In the genomic region with DNA sequence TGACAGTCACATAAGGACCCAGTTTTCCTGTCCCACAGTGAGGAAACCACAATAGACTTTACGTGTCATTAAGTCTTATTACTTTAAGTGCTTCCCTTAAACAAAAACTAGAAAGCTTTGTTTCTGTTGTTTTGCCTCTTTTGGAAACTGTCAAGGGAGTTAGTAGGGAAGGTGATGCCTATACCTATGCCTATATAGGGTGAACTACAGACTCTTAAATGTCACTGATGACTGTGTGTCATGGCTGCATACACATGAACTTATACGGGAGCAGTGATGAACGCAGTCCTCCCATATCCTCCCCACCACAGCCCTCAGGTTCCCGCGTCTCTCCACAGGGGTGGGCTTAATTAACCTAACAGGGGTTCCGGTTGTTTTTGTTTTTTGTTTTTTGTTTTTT, we compare ENCODE assay signal across 19 cellular contexts.
A peak's percentile ranks its signal among the peaks of the same experiment; 100 is the strongest.
DNase-seq lines count a peak whose midpoint lies in the region; ATAC-seq, FAIRE-seq and TF ChIP-seq lines count a peak whose summit lies in the region.
"Had no signal": no experiment of that assay in that cellular context is flagged by ENCODE, and none has a peak within 500 bp of the region (broad histone marks: within the 10 kb centered on the region; RNA-seq: fewer than 3 reads in every experiment).

No MANE protein-coding gene starts in this region.

- ATAC-seq in heart left ventricle = no peak
- ATAC-seq in Right ventricle myocardium superior (ENCODE audit: poor library complexity) = no peak
- ATAC-seq in upper lobe of right lung = no peak
- ATAC-seq in effector memory CD8-positive, alpha-beta T cell (replicated peaks) = no peak
- ATAC-seq: A549, left colon, Panc1 had no signal

- TF ChIP-seq CTCF in heart left ventricle (IDR thresholded peaks at IDR 0.05) = no peak
- TF ChIP-seq CTCF in prostate gland (IDR thresholded peaks at IDR 0.05) = no peak
- no peak for TF ChIP-seq CTCF in upper lobe of right lung (IDR thresholded peaks at IDR 0.05)
- TF ChIP-seq CTCF in GM20000 (IDR thresholded peaks at IDR 0.05; ENCODE audit: extremely low read depth, missing control alignments) = no peak

- no peak for FAIRE-seq in H54 (lab: Jason Lieb, UNC)
- FAIRE-seq: A549, H1 had no signal

- no peaks in the 10 kb centered on the region for H3K36me3 ChIP-seq in heart left ventricle
- H3K36me3 ChIP-seq in prostate gland = no peaks in the 10 kb centered on the region
- no peaks in the 10 kb centered on the region for H3K36me3 ChIP-seq in upper lobe of right lung

- no peak for DNase-seq in heart left ventricle
- no peak for DNase-seq in Right ventricle myocardium superior
- peak; percentile 28 for DNase-seq in islet precursor cell
- no peak for DNase-seq in prostate gland (ENCODE audit: low spot score)
- DNase-seq in upper lobe of right lung = no peak
- no peak for DNase-seq in GM20000 (ENCODE audit: low spot score)
- DNase-seq in effector memory CD8-positive, alpha-beta T cell = no peak
- DNase-seq in H54 (ENCODE audit: insufficient read length, low spot score) = no peak
- DNase-seq: activated B cell treated with CpG ODN at 0.5 μM for 24 hours; activated CD8-positive, alpha-beta memory T cell treated with anti-CD3 and anti-CD28 coated beads, Interleukin-2, amount 50 U/mL, for 4 hours; CD4-positive, CD25-positive, alpha-beta regulatory T cell; cerebellar nuclear complex; left colon had no signal

- H3K4me1 ChIP-seq in heart left ventricle = peaks cover 0 to 45% (median 24%) of the 10 kb centered on the region in 12 donors
- no peaks in the 10 kb centered on the region for H3K4me1 ChIP-seq in prostate gland (replicated peaks)
- H3K4me1 ChIP-seq in upper lobe of right lung = peaks cover 16% of the 10 kb centered on the region
- H3K4me1 ChIP-seq: A549 had no signal

- no peak overlapping the region for H3K27ac Mint-ChIP-seq in effector memory CD8-positive, alpha-beta T cell
- H3K27ac Mint-ChIP-seq: activated B cell treated with CpG ODN at 0.5 μM for 24 hours; activated naive CD4-positive, alpha-beta T cell treated with anti-CD3 and anti-CD28 coated beads, Interleukin-2, amount 50 U/mL, for 24 hours; CD4-positive, CD25-positive, alpha-beta regulatory T cell; stimulated activated naive CD8-positive, alpha-beta T cell treated with anti-CD3 and anti-CD28 coated beads, Interleukin-15, Interleukin-2, amounts not matched to agents 100 ng/mL and 50 ng/mL, for 24 hours had no signal

- intact Hi-C loops in heart left ventricle (cut with DNase I) (loop anchor here in 2 of 10 donors (5.0 kb wide), 2 partner anchors 34 to 79 kb away; no protein-coding TSS in a partner anchor), Right ventricle myocardium superior (cut with DNase I) (no loop called here), prostate gland (cut with DNase I) (loop anchor here (5.0 kb wide), 1 partner anchor 91 kb away; no protein-coding TSS in a partner anchor), upper lobe of right lung (cut with DNase I) (no loop called here)

- WGBS in heart left ventricle, 4 donors = 84 to 92% (median 90%) methylated on average over 6 of the region's 6 CpGs
- 85% methylated on average over 6 of the region's 6 CpGs for WGBS in prostate gland

- H3K27ac ChIP-seq in heart left ventricle (peak overlapping the region; percentile 85 to 95 (median 91)), prostate gland (peak overlapping the region; percentile 82 to 83), upper lobe of right lung (peak overlapping the region; percentile 75)
- H3K27ac ChIP-seq: A549 had no signal

- peaks cover 33 to 75% of the 10 kb centered on the region in 2 donors for H3K27me3 Mint-ChIP-seq in effector memory CD8-positive, alpha-beta T cell
- H3K27me3 Mint-ChIP-seq: activated naive CD4-positive, alpha-beta T cell treated with anti-CD3 and anti-CD28 coated beads, Interleukin-2, amount 50 U/mL, for 24 hours; stimulated activated naive CD8-positive, alpha-beta T cell treated with anti-CD3 and anti-CD28 coated beads, Interleukin-15, Interleukin-2, amounts not matched to agents 100 ng/mL and 50 ng/mL, for 24 hours had no signal

- H3K36me3 Mint-ChIP-seq in effector memory CD8-positive, alpha-beta T cell (ENCODE audit: insufficient read depth) = no peaks in the 10 kb centered on the region
- H3K36me3 Mint-ChIP-seq: activated naive CD4-positive, alpha-beta T cell treated with anti-CD3 and anti-CD28 coated beads, Interleukin-2, amount 50 U/mL, for 24 hours; CD4-positive, CD25-positive, alpha-beta regulatory T cell had no signal

- H3K4me3 ChIP-seq in heart left ventricle (no peak overlapping the region), prostate gland (no peak overlapping the region), upper lobe of right lung (no peak overlapping the region)
- H3K4me3 ChIP-seq: A549 had no signal

- no peaks in the 10 kb centered on the region for H3K9me3 Mint-ChIP-seq in effector memory CD8-positive, alpha-beta T cell
- H3K9me3 Mint-ChIP-seq: activated B cell treated with CpG ODN at 0.5 μM for 24 hours; activated naive CD4-positive, alpha-beta T cell treated with anti-CD3 and anti-CD28 coated beads, Interleukin-2, amount 50 U/mL, for 24 hours; stimulated activated naive CD8-positive, alpha-beta T cell treated with anti-CD3 and anti-CD28 coated beads, Interleukin-15, Interleukin-2, amounts not matched to agents 100 ng/mL and 50 ng/mL, for 24 hours had no signal

- no peaks in the 10 kb centered on the region for H3K27me3 ChIP-seq in heart left ventricle
- H3K27me3 ChIP-seq in prostate gland (replicated peaks; ENCODE audit: insufficient read depth) = no peaks in the 10 kb centered on the region
- no peaks in the 10 kb centered on the region for H3K27me3 ChIP-seq in upper lobe of right lung

- TF ChIP-seq POLR2A in heart left ventricle (IDR thresholded peaks at IDR 0.05) = no peak
- no peak for TF ChIP-seq POLR2A in prostate gland (IDR thresholded peaks at IDR 0.05)
- no peak for TF ChIP-seq POLR2A in H54 (IDR thresholded peaks at IDR 0.05; ENCODE audit: low read depth, low read length)

- H3K4me1 Mint-ChIP-seq in effector memory CD8-positive, alpha-beta T cell (ENCODE audit: low read depth in 2 of 2) = no peaks in the 10 kb centered on the region
- H3K4me1 Mint-ChIP-seq: activated B cell treated with CpG ODN at 0.5 μM for 24 hours; activated naive CD4-positive, alpha-beta T cell treated with anti-CD3 and anti-CD28 coated beads, Interleukin-2, amount 50 U/mL, for 24 hours; CD4-positive, CD25-positive, alpha-beta regulatory T cell had no signal

- no peak overlapping the region for H3K4me3 Mint-ChIP-seq in effector memory CD8-positive, alpha-beta T cell
- H3K4me3 Mint-ChIP-seq: activated B cell treated with CpG ODN at 0.5 μM for 24 hours; activated naive CD4-positive, alpha-beta T cell treated with anti-CD3 and anti-CD28 coated beads, Interleukin-2, amount 50 U/mL, for 24 hours; CD4-positive, CD25-positive, alpha-beta regulatory T cell; neural crest cell; stimulated activated naive CD8-positive, alpha-beta T cell treated with anti-CD3 and anti-CD28 coated beads, Interleukin-15, Interleukin-2, amounts not matched to agents 100 ng/mL and 50 ng/mL, for 24 hours had no signal

- H3K9me3 ChIP-seq in heart left ventricle (no peaks in the 10 kb centered on the region), prostate gland (no peaks in the 10 kb centered on the region), upper lobe of right lung (no peaks in the 10 kb centered on the region)
- H3K9me3 ChIP-seq: A549 had no signal
